In the genomic region with DNA sequence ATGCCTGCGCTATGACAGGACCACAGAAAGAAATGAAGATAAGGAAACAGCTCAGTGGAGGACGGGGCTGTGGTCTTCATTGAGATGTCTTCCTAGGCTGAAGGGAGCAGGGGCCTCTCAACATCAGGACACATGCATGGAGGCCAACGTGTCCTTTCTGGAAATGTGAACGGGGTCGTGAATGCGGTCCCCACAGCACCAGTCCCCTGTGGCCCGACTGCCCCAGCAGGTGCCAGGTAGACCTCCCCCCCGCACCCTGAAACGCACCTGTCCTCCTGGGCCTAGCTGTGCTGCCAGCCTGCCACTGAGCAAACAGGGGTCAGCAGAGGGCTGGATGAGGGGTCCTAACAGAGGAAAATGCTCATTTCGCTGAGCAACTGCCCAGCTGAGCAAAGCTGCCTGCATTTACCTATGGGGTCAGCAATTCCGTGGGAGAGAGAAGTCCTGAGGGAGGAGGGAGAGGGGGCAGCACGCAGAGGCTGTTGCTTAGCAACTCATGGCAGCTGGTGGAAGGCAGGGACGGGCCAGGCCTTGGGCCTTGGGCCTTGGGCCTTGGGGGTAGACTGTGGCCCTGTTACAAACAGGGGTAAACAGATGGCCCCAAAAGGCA, we compare ENCODE assay signal across 25 cellular contexts.
DNase-seq lines count a peak whose midpoint lies in the region; ATAC-seq, FAIRE-seq and TF ChIP-seq lines count a peak whose summit lies in the region.
"Had no signal": no experiment of that assay in that cellular context is flagged by ENCODE, and none has a peak within 500 bp of the region (broad histone marks: within the 10 kb centered on the region; RNA-seq: fewer than 3 reads in every experiment).

No MANE protein-coding gene starts in this region.

- H3K36me3 Mint-ChIP-seq in T-helper 17 cell (ENCODE audit: low read depth) = no peaks in the 10 kb centered on the region
- no peaks in the 10 kb centered on the region for H3K36me3 Mint-ChIP-seq in activated CD4-positive, alpha-beta T cell treated with anti-CD3 and anti-CD28 coated beads, Interleukin-2, amount 10 ng/mL, durations not matched to agents 7 days and 5 days (ENCODE audit: low read depth)
- H3K36me3 Mint-ChIP-seq: activated naive CD8-positive, alpha-beta T cell treated with anti-CD3 and anti-CD28 coated beads for 36 hours; immature natural killer cell; natural killer cell had no signal

- POLR2A ChIA-PET in activated CD4-positive, alpha-beta T cell treated with anti-CD3 and anti-CD28 coated beads, Interleukin-2, amount 10 ng/mL, durations not matched to agents 7 days and 5 days (lab: Charles Lee) = no interaction called here

- CTCF ChIA-PET in activated CD4-positive, alpha-beta T cell treated with anti-CD3 and anti-CD28 coated beads, Interleukin-2, amount 10 ng/mL, durations not matched to agents 7 days and 5 days (lab: Charles Lee) = interaction anchor here (1.6 to 2.3 kb wide), 2 partner anchors 8 to 61 kb away, joined by 6 to 7 read pairs; no protein-coding TSS in a partner anchor

- WGBS in testis, 2 donors = 87 to 94% methylated on average over 13 of the region's 13 CpGs

- H3K4me3 ChIP-seq in testis = no peak overlapping the region
- H3K4me3 ChIP-seq: gastroesophageal sphincter, pancreas, SK-N-MC, upper lobe of left lung had no signal

- H3K27ac ChIP-seq in testis = no peak overlapping the region
- H3K27ac ChIP-seq: gastroesophageal sphincter, pancreas, SK-N-MC, upper lobe of left lung had no signal

- no peaks in the 10 kb centered on the region for H3K4me1 ChIP-seq in testis
- H3K4me1 ChIP-seq: upper lobe of left lung had no signal

- no peaks in the 10 kb centered on the region for H3K27me3 ChIP-seq in testis
- H3K27me3 ChIP-seq: gastroesophageal sphincter, pancreas, upper lobe of left lung had no signal

- peaks cover 9% of the 10 kb centered on the region for H3K4me1 Mint-ChIP-seq in T-helper 17 cell
- peaks cover 6% of the 10 kb centered on the region for H3K4me1 Mint-ChIP-seq in activated CD4-positive, alpha-beta T cell treated with anti-CD3 and anti-CD28 coated beads, Interleukin-2, amount 10 ng/mL, durations not matched to agents 7 days and 5 days

- H3K9me3 ChIP-seq in T-helper 17 cell (ENCODE audit: control insufficient read depth, low read length, poor library complexity, severe bottlenecking) (no peaks in the 10 kb centered on the region), testis (no peaks in the 10 kb centered on the region)
- H3K9me3 ChIP-seq: gastroesophageal sphincter, pancreas, upper lobe of left lung had no signal

- DNase-seq in activated CD8-positive, alpha-beta memory T cell treated with anti-CD3 and anti-CD28 coated beads, Interleukin-2, amount 50 U/mL, for 48 hours = peak; percentile 38
- DNase-seq in activated CD8-positive, alpha-beta memory T cell treated with anti-CD3 and anti-CD28 coated beads for 24 hours = no peak
- DNase-seq in T-helper 17 cell (no peak), kidney glomerular epithelial cell (lab: John Stamatoyannopoulos, UW) (peak; percentile 10), testis (peak; percentile 8), frontal cortex (ENCODE audit: low spot score in 2 of 2) (no peak), NCI-H2081 treated with DMSO at 0.1 percent for 48 hours (lab: John Stamatoyannopoulos, UW) (no peak)
- DNase-seq in activated CD4-positive, alpha-beta T cell treated with anti-CD3 and anti-CD28 coated beads, Interleukin-2, amount 10 ng/mL, durations not matched to agents 7 days and 5 days = no peak
- DNase-seq: ACHN; activated CD4-positive, alpha-beta T cell treated with anti-CD3 and anti-CD28 coated beads, Interleukin-2, amount 10 ng/mL, durations not matched to agents 24 days and 14 days; activated naive CD8-positive, alpha-beta T cell treated with anti-CD3 and anti-CD28 coated beads for 36 hours; central memory CD4-positive, alpha-beta T cell; dermis blood vessel endothelial cell; DND-41; HFFc6; immature natural killer cell; natural killer cell; NCI-H2029 treated with DMSO at 0.1 percent for 48 hours; NCI-H446 treated with DMSO at 0.1 percent for 48 hours; pancreas; right cardiac atrium; T-helper 9 cell; upper lobe of left lung had no signal

- H3K4me3 Mint-ChIP-seq in T-helper 17 cell = no peak overlapping the region
- no peak overlapping the region for H3K4me3 Mint-ChIP-seq in activated CD4-positive, alpha-beta T cell treated with anti-CD3 and anti-CD28 coated beads, Interleukin-2, amount 10 ng/mL, durations not matched to agents 7 days and 5 days
- H3K4me3 Mint-ChIP-seq: activated CD4-positive, alpha-beta T cell treated with anti-CD3 and anti-CD28 coated beads, Interleukin-2, amount 10 ng/mL, durations not matched to agents 24 days and 14 days; activated naive CD8-positive, alpha-beta T cell treated with anti-CD3 and anti-CD28 coated beads for 36 hours; HFFc6; immature natural killer cell; natural killer cell had no signal

- TF ChIP-seq CTCF in testis (IDR thresholded peaks at IDR 0.05) = no peak

- intact Hi-C loops in testis (cut with DNase I; ENCODE audit: low total_unique reads) = no loop called here

- no peaks in the 10 kb centered on the region for H3K9me3 Mint-ChIP-seq in activated CD4-positive, alpha-beta T cell treated with anti-CD3 and anti-CD28 coated beads, Interleukin-2, amount 10 ng/mL, durations not matched to agents 7 days and 5 days
- H3K9me3 Mint-ChIP-seq: activated CD4-positive, alpha-beta T cell treated with anti-CD3 and anti-CD28 coated beads, Interleukin-2, amount 10 ng/mL, durations not matched to agents 24 days and 14 days; activated naive CD8-positive, alpha-beta T cell treated with anti-CD3 and anti-CD28 coated beads for 36 hours; HFFc6; immature natural killer cell; natural killer cell had no signal

- H3K36me3 ChIP-seq in testis (ENCODE audit: low read depth, missing control alignments) = no peaks in the 10 kb centered on the region
- H3K36me3 ChIP-seq: pancreas had no signal

- H3K27ac Mint-ChIP-seq in T-helper 17 cell = peak overlapping the region; percentile 90
- H3K27ac Mint-ChIP-seq in activated CD4-positive, alpha-beta T cell treated with anti-CD3 and anti-CD28 coated beads, Interleukin-2, amount 10 ng/mL, durations not matched to agents 7 days and 5 days = no peak overlapping the region
- H3K27ac Mint-ChIP-seq: activated CD4-positive, alpha-beta T cell treated with anti-CD3 and anti-CD28 coated beads, Interleukin-2, amount 10 ng/mL, durations not matched to agents 24 days and 14 days; activated naive CD8-positive, alpha-beta T cell treated with anti-CD3 and anti-CD28 coated beads for 36 hours; HFFc6 had no signal

- no peak for FAIRE-seq in frontal cortex (lab: Jason Lieb, UNC)
- FAIRE-seq: pancreas had no signal

- no peaks in the 10 kb centered on the region for H3K27me3 Mint-ChIP-seq in T-helper 17 cell
- H3K27me3 Mint-ChIP-seq in activated CD4-positive, alpha-beta T cell treated with anti-CD3 and anti-CD28 coated beads, Interleukin-2, amount 10 ng/mL, durations not matched to agents 7 days and 5 days = no peaks in the 10 kb centered on the region
- H3K27me3 Mint-ChIP-seq: activated CD4-positive, alpha-beta T cell treated with anti-CD3 and anti-CD28 coated beads, Interleukin-2, amount 10 ng/mL, durations not matched to agents 24 days and 14 days; activated naive CD8-positive, alpha-beta T cell treated with anti-CD3 and anti-CD28 coated beads for 36 hours had no signal

- TF ChIP-seq POLR2A in testis (IDR thresholded peaks at IDR 0.05) = no peak

- no peak for ATAC-seq in T-helper 17 cell
- ATAC-seq: gastroesophageal sphincter had no signal

Comparison
In these comparisons a context has a peak if more than half of its experiments do, and no peak if none do; other contexts are left out.
1. DNase-seq: peak in activated CD8-positive, alpha-beta memory T cell treated with anti-CD3 and anti-CD28 coated beads, Interleukin-2, amount 50 U/mL, for 48 hours (single experiment), kidney glomerular epithelial cell (single experiment) and testis (single experiment); none in activated CD8-positive, alpha-beta memory T cell treated with anti-CD3 and anti-CD28 coated beads for 24 hours (single experiment), T-helper 17 cell (0 of 3), activated CD4-positive, alpha-beta T cell treated with anti-CD3 and anti-CD28 coated beads, Interleukin-2, amount 10 ng/mL, durations not matched to agents 7 days and 5 days (single experiment), frontal cortex (0 of 2) and NCI-H2081 treated with DMSO at 0.1 percent for 48 hours (single experiment).